ENCODE assay signal across 15 cellular contexts in the genomic region with DNA sequence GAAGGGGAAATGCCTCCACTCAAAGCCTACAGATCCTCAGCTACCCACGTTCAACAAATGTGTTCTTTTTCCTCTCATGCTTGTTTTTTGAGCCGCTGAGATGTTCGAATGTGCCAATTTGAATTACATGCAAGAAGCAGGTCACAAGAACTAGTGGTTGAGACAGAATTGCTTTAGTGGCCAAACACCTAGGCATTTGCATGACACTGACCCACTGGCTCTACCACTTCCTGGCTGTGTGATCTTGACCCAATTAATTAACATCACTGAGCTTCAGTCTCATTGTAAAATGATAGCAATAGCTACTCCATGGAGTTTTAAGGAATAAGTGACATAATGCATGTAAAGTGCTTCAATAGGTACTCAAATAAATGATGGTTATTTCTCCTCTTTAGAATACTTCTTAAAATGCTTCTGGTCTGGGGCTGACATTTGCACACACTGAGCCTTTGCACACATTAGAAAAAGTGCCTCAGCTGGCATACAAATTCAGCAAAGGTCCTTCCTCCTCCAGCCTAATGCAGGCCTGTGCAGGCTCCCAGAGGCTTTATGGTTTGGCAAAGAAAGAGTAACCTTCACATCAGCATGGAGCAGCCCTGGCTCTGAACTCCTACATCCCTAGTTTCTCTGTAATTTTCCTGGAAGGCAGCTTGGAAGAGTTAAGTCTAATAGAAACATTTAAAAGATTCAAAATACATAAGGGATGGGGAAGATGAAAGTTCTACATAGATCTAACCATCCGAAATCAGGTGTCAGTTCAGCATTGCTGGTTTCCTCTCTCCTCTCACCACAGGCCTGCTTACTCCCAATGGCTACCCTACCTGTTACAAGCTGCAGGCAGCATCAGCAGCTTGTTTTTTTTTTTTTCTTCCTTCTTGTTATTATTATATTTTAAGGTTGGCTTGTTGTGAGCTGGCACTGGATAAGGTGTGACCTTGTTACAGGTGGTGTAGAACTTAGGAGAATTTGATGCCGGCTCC.
A peak's percentile ranks its signal among the peaks of the same experiment; 100 is the strongest.
DNase-seq lines count a peak whose midpoint lies in the region; ATAC-seq and TF ChIP-seq lines count a peak whose summit lies in the region.
"Had no signal": no experiment of that assay in that cellular context is flagged by ENCODE, and none has a peak within 500 bp of the region (broad histone marks: within the 10 kb centered on the region; RNA-seq: fewer than 3 reads in every experiment).

No MANE protein-coding gene starts in this region.

- H3K36me3 Mint-ChIP-seq in GM23338 (ENCODE audit: low read depth) = no peaks in the 10 kb centered on the region
- H3K36me3 Mint-ChIP-seq in natural killer cell treated with Interleukin-12 subunit alpha and Interleukin-12 subunit beta and Interleukin-15 and Interleukin-18, amount 100 ng/mL, for 72 hours = no peaks in the 10 kb centered on the region

- H3K27me3 ChIP-seq in GM23338 (ENCODE audit: insufficient read depth) (peaks cover 10% of the 10 kb centered on the region), MM.1S (replicated peaks; ENCODE audit: insufficient read depth, low read length) (no peaks in the 10 kb centered on the region), esophagus muscularis mucosa (no peaks in the 10 kb centered on the region)
- H3K27me3 ChIP-seq: breast epithelium had no signal

- 71% methylated on average over 5 of the region's 5 CpGs for WGBS in esophagus muscularis mucosa

- no peak for TF ChIP-seq EP300 in esophagus muscularis mucosa (IDR thresholded peaks at IDR 0.05)

- H3K27ac ChIP-seq in GM23338 (ENCODE audit: low read depth) (peak overlapping the region; percentile 33; the same call in 1 of the 2 replicates), MM.1S (ENCODE audit: low read length) (peak overlapping the region; percentile 31; the same call in 1 of the 2 replicates), esophagus muscularis mucosa (replicated peaks in 1 of 4) (no peak overlapping the region)
- H3K27ac ChIP-seq: breast epithelium, KMS-11, SK-N-MC had no signal

- no peaks in the 10 kb centered on the region; the same call in 2 of the 3 replicates for H3K9me3 Mint-ChIP-seq in GM23338
- no peaks in the 10 kb centered on the region for H3K9me3 Mint-ChIP-seq in natural killer cell treated with Interleukin-12 subunit alpha and Interleukin-12 subunit beta and Interleukin-15 and Interleukin-18, amount 100 ng/mL, for 72 hours

- H2AFZ ChIP-seq in GM23338 = no peak overlapping the region
- H2AFZ ChIP-seq in MM.1S (ENCODE audit: low read length) = 0 out of 2 replicates have a peak overlapping the region, but pooled peaks have one; percentile 1

- intact Hi-C loops in esophagus muscularis mucosa (cut with DNase I) = no loop called here

- no peaks in the 10 kb centered on the region for H4K20me1 ChIP-seq in GM23338 (replicated peaks; ENCODE audit: insufficient read depth)
- no peaks in the 10 kb centered on the region for H4K20me1 ChIP-seq in MM.1S (ENCODE audit: insufficient read depth, low read length)

- peak; percentile 85 for ATAC-seq in GM23338
- peak; percentile 51 to 70 for ATAC-seq in natural killer cell treated with Interleukin-12 subunit alpha and Interleukin-12 subunit beta and Interleukin-15 and Interleukin-18, amount 100 ng/mL, for 72 hours
- no peak for ATAC-seq in HG02642 (IDR thresholded peaks at IDR 0.05; ENCODE audit: poor library complexity, unreplicated experiment)

- H3K4me1 ChIP-seq in GM23338 (ENCODE audit: insufficient read depth) (peaks cover 22% of the 10 kb centered on the region), MM.1S (ENCODE audit: low read length) (peaks cover 26% of the 10 kb centered on the region), esophagus muscularis mucosa (peaks cover 0 to 25% (median 19%) of the 10 kb centered on the region in 4 donors)
- H3K4me1 ChIP-seq: breast epithelium had no signal

- no peaks in the 10 kb centered on the region for H3K36me3 ChIP-seq in GM23338 (ENCODE audit: insufficient read depth)
- no peaks in the 10 kb centered on the region for H3K36me3 ChIP-seq in MM.1S (replicated peaks; ENCODE audit: insufficient read depth, low read length)
- no peaks in the 10 kb centered on the region for H3K36me3 ChIP-seq in esophagus muscularis mucosa
- H3K36me3 ChIP-seq: breast epithelium had no signal

- H3K4me3 ChIP-seq in GM23338 (peak overlapping the region; percentile 48), MM.1S (ENCODE audit: low read length) (no peak overlapping the region), esophagus muscularis mucosa (no peak overlapping the region)
- H3K4me3 ChIP-seq: SK-N-MC had no signal

- peak overlapping the region; percentile 68 for H3K4me3 Mint-ChIP-seq in GM23338
- peak overlapping the region; percentile 66 for H3K4me3 Mint-ChIP-seq in natural killer cell treated with Interleukin-12 subunit alpha and Interleukin-12 subunit beta and Interleukin-15 and Interleukin-18, amount 100 ng/mL, for 72 hours

- TF ChIP-seq CTCF in GM23338 (conservative IDR thresholded peaks at IDR 0.05; ENCODE audit: low read depth in 2 of 2) = no peak
- no peak for TF ChIP-seq CTCF in MM.1S (IDR thresholded peaks at IDR 0.05; ENCODE audit: low read length)
- TF ChIP-seq CTCF in esophagus muscularis mucosa (IDR thresholded peaks at IDR 0.05) = no peak

- H3K9me2 ChIP-seq in GM23338 (ENCODE audit: insufficient read depth) (peaks cover 9% of the 10 kb centered on the region; the same call in 1 of the 2 replicates), MM.1S (replicated peaks; ENCODE audit: insufficient read depth, low read length) (no peaks in the 10 kb centered on the region)

- H3K9ac ChIP-seq in MM.1S (ENCODE audit: low read length) = peak overlapping the region; percentile 16
- H3K9ac ChIP-seq: KMS-11 had no signal

- H3K27me3 Mint-ChIP-seq in GM23338 (ENCODE audit: insufficient read depth, low read depth, poor library complexity) = no peaks in the 10 kb centered on the region
- H3K27me3 Mint-ChIP-seq in natural killer cell treated with Interleukin-12 subunit alpha and Interleukin-12 subunit beta and Interleukin-15 and Interleukin-18, amount 100 ng/mL, for 72 hours = peaks cover 0 to 2% of the 10 kb centered on the region in 2 donors

- H3K4me2 ChIP-seq in GM23338 = peak overlapping the region; percentile 73
- peak overlapping the region; percentile 56 for H3K4me2 ChIP-seq in MM.1S (ENCODE audit: low read depth, low read length)
- H3K4me2 ChIP-seq: KMS-11 had no signal

- no peaks in the 10 kb centered on the region for H3F3A ChIP-seq in GM23338 (replicated peaks; ENCODE audit: low read depth)
- H3F3A ChIP-seq in MM.1S (ENCODE audit: insufficient read depth, low read length) = peaks cover 16% of the 10 kb centered on the region

- DNase-seq in GM23338 (ENCODE audit: low spot score) (peak; percentile 67), MM.1S (peak; percentile 70), esophagus muscularis mucosa (ENCODE audit: extremely low spot score) (peak; percentile 62), NCI-H2029 treated with DMSO at 0.1 percent for 48 hours (lab: John Stamatoyannopoulos, UW) (no peak), NCI-H2029 (lab: John Stamatoyannopoulos, UW) (no peak)
- no peak for DNase-seq in natural killer cell treated with Interleukin-12 subunit alpha and Interleukin-12 subunit beta and Interleukin-15 and Interleukin-18, amount 100 ng/mL, for 72 hours (ENCODE audit: low spot score)
- no peak for DNase-seq in activated effector memory CD4-positive, alpha-beta T cell treated with Interleukin-2 at 50 U/mL for 16 hours
- DNase-seq: EL, foreskin melanocyte, NCI-H1436 treated with DMSO at 0.1 percent for 48 hours, NCI-H510A treated with DMSO at 0.1 percent for 48 hours had no signal

- TF ChIP-seq POLR2A in esophagus muscularis mucosa (IDR thresholded peaks at IDR 0.05; ENCODE audit: low read depth) = no peak

- H3K27ac Mint-ChIP-seq in GM23338 = peak overlapping the region; percentile 48
- H3K27ac Mint-ChIP-seq in natural killer cell treated with Interleukin-12 subunit alpha and Interleukin-12 subunit beta and Interleukin-15 and Interleukin-18, amount 100 ng/mL, for 72 hours = peak overlapping the region; percentile 38 to 47

- H3K79me2 ChIP-seq in GM23338 (replicated peaks; ENCODE audit: insufficient read depth) (no peaks in the 10 kb centered on the region), MM.1S (ENCODE audit: low read length) (no peaks in the 10 kb centered on the region)

- peaks cover 36% of the 10 kb centered on the region for H3K4me1 Mint-ChIP-seq in GM23338
- H3K4me1 Mint-ChIP-seq in natural killer cell treated with Interleukin-12 subunit alpha and Interleukin-12 subunit beta and Interleukin-15 and Interleukin-18, amount 100 ng/mL, for 72 hours (ENCODE audit: low read depth in 2 of 2) = peaks cover 50 to 59% of the 10 kb centered on the region in 2 donors

- H3K9me3 ChIP-seq in MM.1S (replicated peaks; ENCODE audit: insufficient read depth, low read length) = no peaks in the 10 kb centered on the region
- H3K9me3 ChIP-seq in esophagus muscularis mucosa = no peaks in the 10 kb centered on the region
- H3K9me3 ChIP-seq: breast epithelium had no signal

TF ChIP-seq in GM23338, 12 proteins besides CTCF, POLR2A, EP300 and RAD21:
- TF ChIP-seq, protein P1, sequence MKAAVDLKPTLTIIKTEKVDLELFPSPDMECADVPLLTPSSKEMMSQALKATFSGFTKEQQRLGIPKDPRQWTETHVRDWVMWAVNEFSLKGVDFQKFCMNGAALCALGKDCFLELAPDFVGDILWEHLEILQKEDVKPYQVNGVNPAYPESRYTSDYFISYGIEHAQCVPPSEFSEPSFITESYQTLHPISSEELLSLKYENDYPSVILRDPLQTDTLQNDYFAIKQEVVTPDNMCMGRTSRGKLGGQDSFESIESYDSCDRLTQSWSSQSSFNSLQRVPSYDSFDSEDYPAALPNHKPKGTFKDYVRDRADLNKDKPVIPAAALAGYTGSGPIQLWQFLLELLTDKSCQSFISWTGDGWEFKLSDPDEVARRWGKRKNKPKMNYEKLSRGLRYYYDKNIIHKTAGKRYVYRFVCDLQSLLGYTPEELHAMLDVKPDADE (IDR thresholded peaks at IDR 0.05) = 0 out of 2 replicates have a peak, but pooled peaks have one; percentile 22
- TF ChIP-seq NANOG (IDR thresholded peaks at IDR 0.05; ENCODE audit: borderline replicate concordance) (peak; percentile 52; the same call in 1 of the 2 replicates), POLR2AphosphoS5 (IDR thresholded peaks at IDR 0.05; ENCODE audit: low read depth) (no peak)

Comparison
In these comparisons a context has a peak if more than half of its experiments do, and no peak if none do; other contexts are left out.
1. DNase-seq: peak in GM23338 (single experiment), MM.1S (single experiment) and esophagus muscularis mucosa (single experiment); none in natural killer cell treated with Interleukin-12 subunit alpha and Interleukin-12 subunit beta and Interleukin-15 and Interleukin-18, amount 100 ng/mL, for 72 hours (single experiment), activated effector memory CD4-positive, alpha-beta T cell treated with Interleukin-2 at 50 U/mL for 16 hours (single experiment), NCI-H2029 treated with DMSO at 0.1 percent for 48 hours (single experiment) and NCI-H2029 (single experiment).
2. H3K27ac ChIP-seq: peak in GM23338 (single experiment) and MM.1S (single experiment); none in esophagus muscularis mucosa (0 of 4).